Comparison of ENCODE assay signal across 8 cellular contexts in the genomic region with DNA sequence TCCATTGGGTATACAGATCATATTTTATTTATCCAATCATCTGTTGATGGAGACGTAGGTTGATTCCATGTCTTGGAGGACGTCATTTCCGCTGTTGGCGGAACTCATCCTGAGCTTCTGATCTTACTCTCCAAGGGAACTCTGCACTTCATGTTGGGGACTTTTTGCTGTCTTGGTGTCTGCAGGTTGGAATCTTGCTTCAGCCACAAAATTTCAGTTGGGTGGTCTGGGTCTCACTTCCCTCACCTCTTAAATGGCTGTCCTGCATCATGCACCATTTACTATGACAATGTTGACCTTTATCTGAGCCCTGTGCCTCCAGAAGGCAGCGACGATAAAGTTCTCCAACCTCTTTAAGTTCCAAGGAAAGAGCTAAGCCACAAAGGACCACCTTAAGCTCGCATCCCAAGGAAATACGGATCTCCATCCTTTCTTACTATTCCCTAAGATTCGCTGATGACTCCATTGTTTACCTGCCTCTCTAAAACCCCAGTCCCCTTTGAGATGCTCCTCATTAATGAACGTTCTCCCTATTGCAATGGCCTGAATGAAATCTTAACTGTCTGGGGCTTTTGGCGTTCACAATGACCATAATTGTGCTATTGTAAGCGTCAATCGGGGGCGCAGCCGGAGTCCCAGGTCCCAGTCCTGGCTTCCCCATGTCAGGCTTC. TPM values are rescaled to one million over a fixed set of nuclear protein-coding genes. Genes with fewer than 3 reads are reported as not detected.
DNase-seq lines count a peak whose midpoint lies in the region; ATAC-seq and TF ChIP-seq lines count a peak whose summit lies in the region.

No MANE protein-coding gene starts in this region.

- TF ChIP-seq CTCF in dorsolateral prefrontal cortex (IDR thresholded peaks at IDR 0.05 in 54 of 56, conservative IDR thresholded peaks at IDR 0.05 in 2 of 56; ENCODE audit: low read depth in 1 of 56, partially characterized antibody in 56 of 56) = no peak

- peak overlapping the region in 18 of 59 donors; percentile 3 to 77 (median 44) for H3K27ac ChIP-seq in dorsolateral prefrontal cortex
- no peak overlapping the region for H3K27ac ChIP-seq in skeletal muscle tissue (ENCODE audit: low read depth, low read length)

- H3K36me3 ChIP-seq in skeletal muscle tissue (ENCODE audit: control insufficient read depth in 3 of 3, insufficient read depth in 3 of 3, low read length in 3 of 3) = no peaks in the 10 kb centered on the region

- no peaks in the 10 kb centered on the region for H3K9me3 ChIP-seq in skeletal muscle tissue (ENCODE audit: control insufficient read depth in 3 of 3, low read length in 3 of 3)

- intact Hi-C loops in dorsolateral prefrontal cortex (cut with DNase I) = loop anchor here (1.0 to 10.0 kb wide), 5 partner anchors 189 to 352 kb away; a partner anchor contains a TSS

- no peak for DNase-seq in dorsolateral prefrontal cortex
- DNase-seq in epidermal melanocyte (ENCODE audit: insufficient read length, low spot score) = no peak
- no peak for DNase-seq in RPMI8226
- no peak for DNase-seq in DMS114 treated with DMSO at 0.1 percent for 48 hours (lab: John Stamatoyannopoulos, UW; ENCODE audit: unreplicated experiment)

- H3K27me3 ChIP-seq in dorsolateral prefrontal cortex (no peaks in the 10 kb centered on the region), skeletal muscle tissue (ENCODE audit: control insufficient read depth in 3 of 3, insufficient read depth in 3 of 3, low read length in 3 of 3) (no peaks in the 10 kb centered on the region)

- ATAC-seq in GM18517 (IDR thresholded peaks at IDR 0.05; ENCODE audit: unreplicated experiment) (peak; percentile 14), HG03558 (IDR thresholded peaks at IDR 0.05; ENCODE audit: extremely low read depth, unreplicated experiment) (peak; percentile 31), GM19351 (IDR thresholded peaks at IDR 0.05; ENCODE audit: unreplicated experiment) (no peak)

- peak overlapping the region; percentile 70 to 78 (median 73) for H3K9ac ChIP-seq in skeletal muscle tissue (ENCODE audit: low read depth in 1 of 3, low read length in 3 of 3)

- H3K4me1 ChIP-seq in skeletal muscle tissue (ENCODE audit: control insufficient read depth in 3 of 3, insufficient read depth in 3 of 3, low read length in 3 of 3) = peaks cover 7 to 19% (median 8%) of the 10 kb centered on the region in 3 donors

- H3K4me3 ChIP-seq in dorsolateral prefrontal cortex (peak overlapping the region; percentile 35 to 77 (median 60)), skeletal muscle tissue (ENCODE audit: low read length in 3 of 3) (peak overlapping the region; percentile 57 to 76 (median 74))

RNA-seq across cellular contexts. Expression of a gene that starts 23.1 kb away (rescaled TPM):
- total RNA-seq in dorsolateral prefrontal cortex (not detected), skeletal muscle tissue (not detected)

RNA-seq across cellular contexts. Expression of a gene that starts 37.6 kb away (rescaled TPM):
- total RNA-seq in dorsolateral prefrontal cortex = 1 to 10 TPM in 108 of 120 experiments, under 1 TPM in 12; 0.49 to 4.0 (median 1.6) TPM
- total RNA-seq in skeletal muscle tissue = under 0.01 TPM
